In the genomic region with DNA sequence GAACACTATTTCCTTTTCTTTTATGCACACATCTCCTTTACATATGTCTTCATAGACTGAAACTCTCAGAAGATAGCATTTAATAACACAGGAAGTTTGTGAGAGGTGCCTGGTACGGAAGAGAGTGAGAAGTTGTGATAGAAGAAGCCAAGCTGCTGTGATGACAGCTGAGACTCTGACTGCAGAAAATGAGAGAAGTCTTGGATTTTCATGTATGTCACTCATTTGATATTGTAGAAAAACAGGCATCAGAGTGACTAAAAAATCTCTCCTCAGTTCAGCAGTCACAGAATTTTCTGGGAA, we compare ENCODE assay signal across 23 cellular contexts.
"Had no signal": no experiment of that assay in that cellular context is flagged by ENCODE, and none has a peak within 500 bp of the region (broad histone marks: within the 10 kb centered on the region; RNA-seq: fewer than 3 reads in every experiment).

No MANE protein-coding gene starts in this region.

- H3K27ac ChIP-seq: brain microvascular endothelial cell, esophagus muscularis mucosa, sigmoid colon, suprapubic skin, tibial nerve, VCaP had no signal

- H3K27ac Mint-ChIP-seq: activated CD4-positive, alpha-beta T cell treated with anti-CD3 and anti-CD28 coated beads, Interleukin-2, amount 10 ng/mL, durations not matched to agents 7 days and 5 days; activated CD8-positive, alpha-beta T cell treated with anti-CD3 and anti-CD28 coated beads, Interleukin-2, amount 10 ng/mL, durations not matched to agents 7 days and 5 days; activated naive CD4-positive, alpha-beta T cell treated with anti-CD3 and anti-CD28 coated beads, Interleukin-2, amount 50 U/mL, for 24 hours; activated T-helper 1 cell treated with anti-CD3 and anti-CD28 coated beads, Interleukin-12 subunit alpha, Interleukin-12 subunit beta, Interleukin-2, Interleukin-4 antibody, amounts not matched to agents 30 ng/mL and 10 ng/mL and 1 ng/mL, durations not matched to agents 14 hours and 24 hours and 36 hours; effector memory CD8-positive, alpha-beta T cell; stimulated activated memory B cell treated with anti-CD40 and anti-IgM and Interleukin-4, amounts not matched to agents 10 μg/mL and 1 μg/mL and 100 μg/mL, for 72 hours had no signal

- H3K27me3 ChIP-seq: brain microvascular endothelial cell, esophagus muscularis mucosa, sigmoid colon, stomach, suprapubic skin, tibial nerve had no signal

- H3K36me3 ChIP-seq: brain microvascular endothelial cell, esophagus muscularis mucosa, sigmoid colon, stomach, suprapubic skin, tibial nerve had no signal

- H3K4me3 Mint-ChIP-seq: activated CD4-positive, alpha-beta T cell treated with anti-CD3 and anti-CD28 coated beads, Interleukin-2, amount 10 ng/mL, durations not matched to agents 7 days and 5 days; activated CD8-positive, alpha-beta T cell treated with anti-CD3 and anti-CD28 coated beads, Interleukin-2, amount 10 ng/mL, durations not matched to agents 7 days and 5 days; activated naive CD4-positive, alpha-beta T cell treated with anti-CD3 and anti-CD28 coated beads, Interleukin-2, amount 50 U/mL, for 24 hours; activated T-helper 1 cell treated with anti-CD3 and anti-CD28 coated beads, Interleukin-12 subunit alpha, Interleukin-12 subunit beta, Interleukin-2, Interleukin-4 antibody, amounts not matched to agents 30 ng/mL and 10 ng/mL and 1 ng/mL, durations not matched to agents 14 hours and 24 hours and 36 hours; effector memory CD8-positive, alpha-beta T cell; stimulated activated memory B cell treated with anti-CD40 and anti-IgM and Interleukin-4, amounts not matched to agents 10 μg/mL and 1 μg/mL and 100 μg/mL, for 72 hours had no signal

- H3K27me3 Mint-ChIP-seq: activated CD4-positive, alpha-beta T cell treated with anti-CD3 and anti-CD28 coated beads, Interleukin-2, amount 10 ng/mL, durations not matched to agents 7 days and 5 days; effector memory CD8-positive, alpha-beta T cell; stimulated activated memory B cell treated with anti-CD40 and anti-IgM and Interleukin-4, amounts not matched to agents 10 μg/mL and 1 μg/mL and 100 μg/mL, for 72 hours had no signal

- H3K4me1 ChIP-seq: esophagus muscularis mucosa, sigmoid colon, stomach, suprapubic skin, tibial nerve had no signal

- H3K36me3 Mint-ChIP-seq: activated naive CD4-positive, alpha-beta T cell treated with anti-CD3 and anti-CD28 coated beads, Interleukin-2, amount 50 U/mL, for 24 hours; stimulated activated memory B cell treated with anti-CD40 and anti-IgM and Interleukin-4, amounts not matched to agents 10 μg/mL and 1 μg/mL and 100 μg/mL, for 72 hours had no signal

- ATAC-seq: activated CD4-positive, CD25-positive, alpha-beta regulatory T cell treated with anti-CD3 and anti-CD28 coated beads, Interleukin-2, amount 50 U/mL, for 24 hours; activated CD8-positive, alpha-beta T cell treated with anti-CD3 and anti-CD28 coated beads, Interleukin-2, amount 10 ng/mL, durations not matched to agents 7 days and 5 days; effector memory CD8-positive, alpha-beta T cell; stimulated activated memory B cell treated with anti-CD40 and anti-IgM and Interleukin-4, amounts not matched to agents 10 μg/mL and 1 μg/mL and 100 μg/mL, for 72 hours had no signal

- H3K4me1 Mint-ChIP-seq: activated CD4-positive, alpha-beta T cell treated with anti-CD3 and anti-CD28 coated beads, Interleukin-2, amount 10 ng/mL, durations not matched to agents 7 days and 5 days; activated naive CD4-positive, alpha-beta T cell treated with anti-CD3 and anti-CD28 coated beads, Interleukin-2, amount 50 U/mL, for 24 hours; stimulated activated memory B cell treated with anti-CD40 and anti-IgM and Interleukin-4, amounts not matched to agents 10 μg/mL and 1 μg/mL and 100 μg/mL, for 72 hours had no signal

- H3K4me3 ChIP-seq: esophagus muscularis mucosa, sigmoid colon, smooth muscle cell, stomach, suprapubic skin, tibial nerve had no signal

- DNase-seq: activated CD4-positive, alpha-beta T cell treated with anti-CD3 and anti-CD28 coated beads, Interleukin-2, amount 10 ng/mL, durations not matched to agents 7 days and 5 days; activated CD8-positive, alpha-beta T cell treated with anti-CD3 and anti-CD28 coated beads, Interleukin-2, amount 10 ng/mL, durations not matched to agents 7 days and 5 days; activated gamma-delta T cell; aorta; brain microvascular endothelial cell; caudate nucleus; effector memory CD8-positive, alpha-beta T cell; glutamatergic neuron; hypothalamus; mesenchymal stem cell; nucleus accumbens; sigmoid colon; stimulated activated CD4-positive, alpha-beta T cell treated with anti-CD3 and anti-CD28 coated beads, Interleukin-15, amount 100 ng/mL, for 24 hours; stomach had no signal

- H3K9me3 ChIP-seq: esophagus muscularis mucosa, sigmoid colon, stomach, suprapubic skin, tibial nerve had no signal
